Comparison of ENCODE assay signal across 27 cellular contexts in the genomic region with DNA sequence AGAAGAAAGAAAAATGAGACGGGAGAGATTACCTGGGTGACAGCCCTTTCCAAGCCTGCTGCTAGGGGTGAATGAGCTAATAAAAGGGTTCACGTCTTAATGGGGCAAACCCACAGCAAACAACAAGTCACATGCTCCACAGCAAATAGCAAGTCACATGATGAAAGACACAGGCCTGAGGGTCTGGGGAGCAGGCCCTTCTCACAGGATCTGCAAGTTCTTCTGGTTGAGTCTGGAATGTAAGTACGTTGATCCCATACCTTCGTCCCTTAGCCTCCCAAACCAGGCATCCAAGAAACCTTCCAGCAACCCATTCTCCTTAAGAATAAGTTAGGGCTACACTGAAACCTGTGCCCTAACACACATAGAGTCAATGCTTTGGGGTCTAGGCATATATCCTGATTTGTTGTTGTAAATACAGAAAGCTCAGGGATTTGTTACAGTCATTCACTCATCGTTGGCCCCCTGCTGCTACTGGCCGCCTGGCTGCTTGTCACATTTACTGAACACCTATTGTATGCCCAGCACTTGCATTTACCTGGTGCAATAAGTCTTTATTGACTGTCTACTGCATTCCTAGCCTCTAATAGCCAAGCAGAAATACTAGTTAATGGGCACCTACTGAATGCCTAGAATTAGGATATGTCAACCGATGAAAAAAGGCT. TPM values are rescaled to one million over a fixed set of nuclear protein-coding genes. Genes with fewer than 3 reads are reported as not detected.
"Had no signal": no experiment of that assay in that cellular context is flagged by ENCODE, and none has a peak within 500 bp of the region (broad histone marks: within the 10 kb centered on the region; RNA-seq: fewer than 3 reads in every experiment).

No MANE protein-coding gene starts in this region.

- FAIRE-seq: colon, endometrium, islet of Langerhans had no signal

- H3K9me3 ChIP-seq: esophagus squamous epithelium, gastrocnemius medialis, left lung, lower lobe of right lung had no signal

- H3K27ac ChIP-seq: coronary artery, dorsolateral prefrontal cortex, epithelial cell of prostate, esophagus squamous epithelium, gastrocnemius medialis, heart right ventricle, left lung, lower lobe of right lung had no signal

- H3K36me3 ChIP-seq: esophagus squamous epithelium, gastrocnemius medialis, heart right ventricle, left lung, lower lobe of right lung had no signal

- ATAC-seq: esophagus mucosa; gastrocnemius medialis; heart right ventricle; left cardiac atrium; left lung; left ventricle myocardium superior; lower lobe of right lung; naive thymus-derived CD4-positive, alpha-beta T cell had no signal

- H3K4me3 ChIP-seq: coronary artery, dorsolateral prefrontal cortex, esophagus squamous epithelium, gastrocnemius medialis, heart right ventricle, left lung, lower lobe of right lung had no signal

- H3K4me1 ChIP-seq: esophagus squamous epithelium, gastrocnemius medialis, heart right ventricle, left lung, lower lobe of right lung had no signal

- DNase-seq: dermis blood vessel endothelial cell; dorsolateral prefrontal cortex; effector CD4-positive, alpha-beta T cell; effector memory CD4-positive, alpha-beta T cell; erythroblast; esophagus squamous epithelium; foreskin fibroblast; foreskin melanocyte; gastrocnemius medialis; glutamatergic neuron; head of caudate nucleus; heart right ventricle; hippocampal formation; left cardiac atrium; left lung; left ventricle myocardium superior; lower lobe of right lung; mesenchymal stem cell; midbrain; naive thymus-derived CD4-positive, alpha-beta T cell had no signal

RNA-seq across cellular contexts. Expression of gene MSX2, which starts 43.3 kb away (rescaled TPM):
- total RNA-seq: lung microvascular endothelial cell; naive thymus-derived CD4-positive, alpha-beta T cell had no signal
- polyA plus RNA-seq: naive thymus-derived CD4-positive, alpha-beta T cell had no signal
